Comparison of ENCODE assay signal across 9 cellular contexts in genomic region chr2:237432484-237433092, GRCh38. TPM values are rescaled to one million over a fixed set of nuclear protein-coding genes. Genes with fewer than 3 reads are reported as not detected.
DNase-seq lines count a peak whose midpoint lies in the region; ATAC-seq lines count a peak whose summit lies in the region.
"Had no signal": no experiment of that assay in that cellular context is flagged by ENCODE, and none has a peak within 500 bp of the region (broad histone marks: within the 10 kb centered on the region; RNA-seq: fewer than 3 reads in every experiment).

No MANE protein-coding gene starts in this region.

- no peaks in the 10 kb centered on the region for H3K79me2 ChIP-seq in ACC112 (ENCODE audit: control insufficient read depth, insufficient read depth, low read length, unreplicated experiment)

- H3K27me3 ChIP-seq in ACC112 (ENCODE audit: insufficient read depth, low read length): no peaks in the 10 kb centered on the region

- peaks cover 19% of the 10 kb centered on the region for H3K27me3 Mint-ChIP-seq in memory B cell

- H3K4me3 Mint-ChIP-seq in memory B cell: peak overlapping the region; percentile 41
- H3K4me3 Mint-ChIP-seq: dendritic cell treated with granulocyte-macrophage colony-stimulating factor and Interleukin-4, amounts not matched to agents 40 ng/mL and 50 ng/mL, for 4 days had no signal

- ATAC-seq in memory B cell (ENCODE audit: low read depth) (no peak), HG03520 (IDR thresholded peaks at IDR 0.05; ENCODE audit: unreplicated experiment) (no peak)

- no peaks in the 10 kb centered on the region for H3K36me3 Mint-ChIP-seq in memory B cell

- H3K27ac Mint-ChIP-seq in memory B cell: no peak overlapping the region
- H3K27ac Mint-ChIP-seq: dendritic cell treated with granulocyte-macrophage colony-stimulating factor and Interleukin-4, amounts not matched to agents 40 ng/mL and 50 ng/mL, for 4 days had no signal

- DNase-seq in RPMI7951 (ENCODE audit: low read depth): peak; percentile 100
- DNase-seq in activated naive CD4-positive, alpha-beta T cell treated with Interleukin-2 at 50 U/mL for 16 hours: peak; percentile 88
- DNase-seq in memory B cell (ENCODE audit: low spot score in 2 of 2): no peak
- DNase-seq in stimulated activated naive CD4-positive, alpha-beta T cell treated with Interleukin-2 at 50 U/mL for 16 hours (lab: John Stamatoyannopoulos, UW): peak; percentile 88
- DNase-seq in COLO668 (lab: John Stamatoyannopoulos, UW; ENCODE audit: unreplicated experiment): no peak
- DNase-seq in NCI-H2081 treated with DMSO at 0.1 percent for 48 hours (lab: John Stamatoyannopoulos, UW): no peak

- H2AFZ ChIP-seq in ACC112 (ENCODE audit: low read length, unreplicated experiment): no peak overlapping the region

- H3K4me3 ChIP-seq in ACC112 (ENCODE audit: low read depth, low read length): peak overlapping the region; percentile 38

- peaks cover 18% of the 10 kb centered on the region for H3K4me1 Mint-ChIP-seq in memory B cell

- peak overlapping the region; percentile 99 for H3K27ac ChIP-seq in ACC112 (ENCODE audit: low read depth, low read length)

- H3K36me3 ChIP-seq in ACC112 (ENCODE audit: insufficient read depth, low read length): no peaks in the 10 kb centered on the region

- peaks cover 76% of the 10 kb centered on the region for H3K4me1 ChIP-seq in ACC112 (ENCODE audit: control insufficient read depth, insufficient read depth, low read length, unreplicated experiment)

- no peaks in the 10 kb centered on the region for H3K9me3 Mint-ChIP-seq in memory B cell
- H3K9me3 Mint-ChIP-seq: dendritic cell treated with granulocyte-macrophage colony-stimulating factor and Interleukin-4, amounts not matched to agents 40 ng/mL and 50 ng/mL, for 4 days had no signal

RNA-seq across cellular contexts. Expression of gene COL6A3, which starts 18.6 kb away (rescaled TPM):
- total RNA-seq in RPMI7951 (2014; rRNA removed; shearing (Covaris generic)): 3.6 and 4.1 TPM in 2 replicates

RNA-seq across cellular contexts. Expression of gene MLPH, which starts 54.5 kb away (rescaled TPM):
- total RNA-seq in RPMI7951 (2014; rRNA removed; shearing (Covaris generic)): 121 and 159 TPM in 2 replicates

Comparison
In these comparisons a context has a peak if more than half of its experiments do, and no peak if none do; other contexts are left out.
1. DNase-seq: peak in RPMI7951 (single experiment), activated naive CD4-positive, alpha-beta T cell treated with Interleukin-2 at 50 U/mL for 16 hours (single experiment) and stimulated activated naive CD4-positive, alpha-beta T cell treated with Interleukin-2 at 50 U/mL for 16 hours (single experiment); none in memory B cell (0 of 2), COLO668 (single experiment) and NCI-H2081 treated with DMSO at 0.1 percent for 48 hours (single experiment).